Comparison of ENCODE assay signal across 16 cellular contexts in genomic region chr9:79567671-79568098, GRCh38. TPM values are rescaled to one million over a fixed set of nuclear protein-coding genes. Genes with fewer than 3 reads are reported as not detected.
DNase-seq lines count a peak whose midpoint lies in the region; FAIRE-seq and TF ChIP-seq lines count a peak whose summit lies in the region.
"Had no signal": no experiment of that assay in that cellular context is flagged by ENCODE, and none has a peak within 500 bp of the region (broad histone marks: within the 10 kb centered on the region; RNA-seq: fewer than 3 reads in every experiment).

No MANE protein-coding gene starts in this region.

- no peak for FAIRE-seq in small intestine (lab: Jason Lieb, UNC)
- FAIRE-seq: endometrium, K562 had no signal

- H3K79me2 ChIP-seq in Loucy (ENCODE audit: insufficient read depth, low read length): 0 out of 2 replicates have a peak, but pooled peaks cover under 1% of the 10 kb centered on the region

- no peaks in the 10 kb centered on the region for H3K9me2 ChIP-seq in Loucy (replicated peaks; ENCODE audit: low read depth, low read length)

- H3K36me3 ChIP-seq in Loucy (ENCODE audit: insufficient read depth, low read length) (no peaks in the 10 kb centered on the region), small intestine (ENCODE audit: control insufficient read depth in 2 of 2, insufficient read depth in 2 of 2, low read length in 2 of 2) (no peaks in the 10 kb centered on the region)
- H3K36me3 ChIP-seq: ovary had no signal

- H4K20me1 ChIP-seq in Loucy (ENCODE audit: insufficient read depth, low read length, poor library complexity, severe bottlenecking): peaks cover 4% of the 10 kb centered on the region

- DNase-seq in NCI-H748 (lab: John Stamatoyannopoulos, UW; ENCODE audit: unreplicated experiment) (peak; percentile 34), NCI-H748 treated with DMSO at 0.1 percent for 48 hours (lab: John Stamatoyannopoulos, UW) (no peak), choroid plexus epithelial cell (ENCODE audit: low read depth) (no peak), small intestine (peak; percentile 39), hippocampal formation (lab: John Stamatoyannopoulos, UW) (no peak)
- no peak for DNase-seq in activated naive CD4-positive, alpha-beta T cell treated with Interleukin-2 at 50 U/mL for 16 hours
- no peak for DNase-seq in activated T-cell treated with anti-CD3 and anti-CD28 coated beads, Interleukin-2, amount 50 U/mL, for 48 hours
- DNase-seq: activated CD8-positive, alpha-beta memory T cell treated with anti-CD3 and anti-CD28 coated beads, Interleukin-2, amount 10 ng/mL, durations not matched to agents 7 days and 5 days; DMS79; kidney glomerular epithelial cell; NCI-H2029 treated with DMSO at 0.1 percent for 48 hours; ovary had no signal

- no peak overlapping the region for H3K4me3 ChIP-seq in Loucy (ENCODE audit: low read length, poor library complexity, severe bottlenecking)
- no peak overlapping the region for H3K4me3 ChIP-seq in choroid plexus epithelial cell (ENCODE audit: low read depth, low read length)
- no peak overlapping the region for H3K4me3 ChIP-seq in small intestine (ENCODE audit: low read depth in 1 of 2, low read length in 2 of 2)
- H3K4me3 ChIP-seq: K562, mucosa of descending colon, ovary had no signal

- H3F3A ChIP-seq in Loucy (ENCODE audit: low read depth): peaks cover 4% of the 10 kb centered on the region

- H3K27ac ChIP-seq in small intestine (ENCODE audit: low read depth in 1 of 2, low read length in 1 of 2): no peak overlapping the region
- H3K27ac ChIP-seq: ovary had no signal

- H3K27me3 ChIP-seq in Loucy (ENCODE audit: insufficient read depth, low read length, poor library complexity, severe bottlenecking) (no peaks in the 10 kb centered on the region), small intestine (ENCODE audit: control insufficient read depth in 2 of 2, insufficient read depth in 2 of 2, low read length in 2 of 2) (no peaks in the 10 kb centered on the region)
- H3K27me3 ChIP-seq: ovary had no signal

- H3K4me1 ChIP-seq in Loucy (ENCODE audit: insufficient read depth, low read length, poor library complexity, severe bottlenecking): peaks cover 8% of the 10 kb centered on the region
- peaks cover 0 to 8% of the 10 kb centered on the region in 2 donors for H3K4me1 ChIP-seq in small intestine (ENCODE audit: control insufficient read depth in 2 of 2, insufficient read depth in 1 of 2, low read depth in 1 of 2, low read length in 1 of 2)

- no peak overlapping the region for H3K4me2 ChIP-seq in Loucy (ENCODE audit: low read depth, low read length, poor library complexity, severe bottlenecking)

- no peak overlapping the region for H3K9ac ChIP-seq in Loucy (ENCODE audit: low read depth, low read length, poor library complexity, severe bottlenecking)

- H3K9me3 ChIP-seq in Loucy (ENCODE audit: insufficient read depth, low read depth, low read length) (no peaks in the 10 kb centered on the region), small intestine (ENCODE audit: control insufficient read depth, low read depth) (no peaks in the 10 kb centered on the region)
- H3K9me3 ChIP-seq: mucosa of descending colon, ovary had no signal

- WGBS in small intestine, 3 donors: 13 to 70% (median 49%) methylated on average over 2 of the region's 2 CpGs

- no peak overlapping the region for H2AFZ ChIP-seq in Loucy (ENCODE audit: low read length)

- peak; percentile 53 for TF ChIP-seq CTCF in Loucy (conservative IDR thresholded peaks at IDR 0.05; ENCODE audit: low read length)
- TF ChIP-seq CTCF in choroid plexus epithelial cell (conservative IDR thresholded peaks at IDR 0.05; ENCODE audit: low read depth, low read length): peak; percentile 17

RNA-seq across cellular contexts. Expression of gene TLE4, which starts 4.1 kb away (rescaled TPM):
- 1 to 10 TPM; 4.0 to 8.4 (median 8.0) TPM for polyA plus RNA-seq in small intestine

Comparison
In these comparisons a context has a peak if more than half of its experiments do, and no peak if none do; other contexts are left out.
1. DNase-seq: peak in NCI-H748 (single experiment) and small intestine (single experiment); none in NCI-H748 treated with DMSO at 0.1 percent for 48 hours (single experiment), choroid plexus epithelial cell (single experiment), activated naive CD4-positive, alpha-beta T cell treated with Interleukin-2 at 50 U/mL for 16 hours (single experiment), activated T-cell treated with anti-CD3 and anti-CD28 coated beads, Interleukin-2, amount 50 U/mL, for 48 hours (0 of 2) and hippocampal formation (0 of 2).